ENCODE assay signal across 8 cellular contexts in the genomic region with DNA sequence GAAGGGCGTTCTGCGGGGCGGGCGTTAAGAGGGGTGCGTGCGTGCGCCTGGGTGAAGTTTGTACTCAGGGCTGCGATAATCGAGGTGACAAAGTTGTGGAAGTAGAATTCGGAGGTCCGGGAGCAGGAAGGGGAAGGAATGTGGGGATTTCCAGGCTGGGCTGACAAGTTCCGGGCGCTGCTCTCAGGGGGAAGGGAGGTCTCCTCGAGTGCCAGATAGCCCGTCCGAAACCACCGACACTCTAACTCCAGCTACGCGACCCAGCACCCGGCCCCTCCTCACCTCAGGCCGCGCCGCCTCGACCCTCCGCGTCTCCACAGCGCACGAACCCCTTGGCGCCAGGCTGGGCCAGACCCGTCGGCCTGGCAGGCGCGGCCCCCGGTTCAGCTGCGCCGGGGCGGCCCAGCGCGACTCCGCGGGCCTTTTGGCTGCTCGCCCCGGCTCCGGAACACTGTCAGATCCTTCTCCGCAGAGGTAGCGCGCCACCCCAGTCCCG. TPM values are rescaled to one million over a fixed set of nuclear protein-coding genes. Genes with fewer than 3 reads are reported as not detected.
DNase-seq lines count a peak whose midpoint lies in the region; ATAC-seq, FAIRE-seq and TF ChIP-seq lines count a peak whose summit lies in the region.

A gene (minus strand): TSS at position 462 of the 496 bp plus-strand sequence. CDS start 18,685 bp downstream, outside the sequence.

- DNase-seq in AG09309 (ENCODE audit: low read depth): no peak
- peak; percentile 69 for DNase-seq in bronchial epithelial cell (ENCODE audit: low read depth)
- DNase-seq in immature natural killer cell: no peak
- DNase-seq in stimulated activated CD4-positive, alpha-beta T cell treated with anti-CD3 and anti-CD28 coated beads, Interleukin-4, amount 100 ng/mL, for 1 hour: peak; percentile 35
- DNase-seq in GM13977 (ENCODE audit: low spot score): no peak

- peak within 1 kb of the TSS; percentile 95 to 98 (median 97) for H3K4me3 Mint-ChIP-seq in immature natural killer cell

- ATAC-seq in GM18517 (IDR thresholded peaks at IDR 0.05; ENCODE audit: unreplicated experiment): peak; percentile 51
- peak; percentile 44 for ATAC-seq in HG03025 (IDR thresholded peaks at IDR 0.05; ENCODE audit: low FRiP score, unreplicated experiment)

- peak; percentile 66 for TF ChIP-seq POLR2A in Raji (IDR thresholded peaks at IDR 0.05; ENCODE audit: insufficient read depth, low read depth, low read length)

- H3K36me3 ChIP-seq in bronchial epithelial cell (ENCODE audit: control insufficient read depth, insufficient read depth, low read length): no peaks in the 10 kb centered on the region

- H3K4me3 ChIP-seq in AG09309 (ENCODE audit: control insufficient read depth, low read depth, low read length) (peak within 1 kb of the TSS; percentile 63), bronchial epithelial cell (ENCODE audit: low read depth, low read length) (peak within 1 kb of the TSS; percentile 98)

- no peaks in the 10 kb centered on the region for H3K36me3 Mint-ChIP-seq in immature natural killer cell

- peaks cover 27 to 41% of the 10 kb centered on the region in 2 donors for H3K4me1 Mint-ChIP-seq in immature natural killer cell

- no peak for TF ChIP-seq CTCF in AG09309 (IDR thresholded peaks at IDR 0.05; ENCODE audit: control insufficient read depth, insufficient read depth, low read depth, low read length, missing control alignments)
- no peak for TF ChIP-seq CTCF in bronchial epithelial cell (IDR thresholded peaks at IDR 0.05; ENCODE audit: insufficient read depth, low read length, severe bottlenecking)
- TF ChIP-seq CTCF in GM13977 (IDR thresholded peaks at IDR 0.05; ENCODE audit: extremely low read depth, insufficient read depth, missing control alignments): no peak

- peak within 1 kb of the TSS; percentile 89 to 98 (median 95) for H3K27ac Mint-ChIP-seq in immature natural killer cell

- no peaks in the 10 kb centered on the region for H3K27me3 ChIP-seq in bronchial epithelial cell (ENCODE audit: control insufficient read depth, insufficient read depth, low read length)

- H3K9me3 Mint-ChIP-seq in immature natural killer cell: no peaks in the 10 kb centered on the region

- FAIRE-seq in bronchial epithelial cell (lab: Jason Lieb, UNC): no peak

- H3K27me3 Mint-ChIP-seq in immature natural killer cell (ENCODE audit: low read depth in 3 of 3): peaks cover 9 to 12% (median 9%) of the 10 kb centered on the region in 3 donors

- in situ Hi-C loops in GM13977 (cut with MboI; ENCODE audit: low pct_unique_long_range_greater_than_20kb, low sequenced_read_pairs, unreplicated experiment): no loop called here

RNA-seq across cellular contexts. Expression of the gene that starts here (rescaled TPM):
- 42.5 and 50.8 TPM in 2 replicates for total RNA-seq in bronchial epithelial cell
- polyA plus RNA-seq in immature natural killer cell: 1 to 10 TPM; 3.2 to 8.2 (median 4.7) TPM

Comparison
In these comparisons a context has a peak if more than half of its experiments do, and no peak if none do; other contexts are left out.
1. DNase-seq: peak in bronchial epithelial cell (single experiment) and stimulated activated CD4-positive, alpha-beta T cell treated with anti-CD3 and anti-CD28 coated beads, Interleukin-4, amount 100 ng/mL, for 1 hour (single experiment); none in AG09309 (single experiment), immature natural killer cell (0 of 3) and GM13977 (single experiment).